ENCODE assay signal across 8 cellular contexts in the genomic region with DNA sequence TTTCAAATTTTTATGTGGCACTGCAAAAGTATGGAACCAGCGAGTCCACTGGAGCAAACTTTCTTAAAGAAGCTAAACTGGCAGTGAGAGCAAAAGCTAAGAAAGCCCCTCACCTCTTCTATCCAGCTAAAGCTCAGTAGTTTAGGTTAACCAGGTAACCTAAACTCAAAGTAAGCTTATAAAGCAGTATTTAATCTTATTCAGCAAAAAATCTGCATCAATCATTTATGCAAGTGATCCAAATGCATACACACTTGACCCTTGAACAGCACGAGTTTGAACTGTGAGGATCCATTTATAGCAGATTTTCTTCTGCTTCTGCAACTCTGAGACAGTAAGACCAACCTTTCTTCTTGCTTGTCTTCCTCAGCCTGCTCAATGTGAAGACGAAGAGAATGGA.
"Had no signal": no experiment of that assay in that cellular context is flagged by ENCODE, and none has a peak within 500 bp of the region (broad histone marks: within the 10 kb centered on the region; RNA-seq: fewer than 3 reads in every experiment).

No MANE protein-coding gene starts in this region.

- DNase-seq: GDM1, GF-D8 had no signal

- FAIRE-seq: G401.6, GM12878, GM12891, GM12892, GM18507, GM19239 had no signal

- H3K4me3 ChIP-seq: GM12878 had no signal

- ATAC-seq: GM12878 had no signal
